In the genomic region with DNA sequence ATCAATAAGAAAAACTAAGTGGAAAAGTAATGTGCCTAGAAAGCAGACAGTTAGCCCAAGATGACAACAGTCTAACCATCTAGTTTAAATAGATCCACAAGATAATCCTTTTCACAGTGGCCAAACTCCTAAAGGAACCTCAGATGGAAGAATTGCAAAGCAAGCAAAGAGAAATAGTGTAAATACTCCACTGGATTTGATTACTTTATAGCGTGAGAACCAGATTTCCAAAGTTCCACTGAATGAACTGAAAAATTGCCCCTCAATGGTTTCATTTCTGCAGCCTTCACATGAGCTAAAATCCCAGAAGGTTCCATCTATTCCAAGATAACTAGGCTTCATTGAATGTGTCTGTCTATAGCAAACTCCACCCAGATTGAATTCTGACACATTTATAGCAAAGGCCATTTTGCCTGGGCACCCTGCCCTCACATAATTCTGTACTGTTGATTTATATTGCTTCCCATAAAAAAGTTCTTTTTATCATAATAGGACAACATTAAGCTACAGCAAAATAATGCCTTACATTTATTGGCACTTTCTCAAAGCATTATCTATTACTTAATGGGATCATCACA, we compare ENCODE assay signal across 1 cellular context.
TF ChIP-seq lines count a peak whose summit lies in the region.

No MANE protein-coding gene starts in this region.

TF ChIP-seq in IMR-90, 13 proteins besides CTCF, POLR2A, EP300 and RAD21:
- TF ChIP-seq BHLHE40 (IDR thresholded peaks at IDR 0.05; ENCODE audit: low read depth, low read length) (no peak), CHD1 (IDR thresholded peaks at IDR 0.05; ENCODE audit: low read depth, low read length) (no peak), RCOR1 (IDR thresholded peaks at IDR 0.05; ENCODE audit: insufficient replicate concordance, low read length) (no peak), MAZ (IDR thresholded peaks at IDR 0.05; ENCODE audit: borderline replicate concordance, low read depth, low read length) (no peak), RFX5 (IDR thresholded peaks at IDR 0.05; ENCODE audit: low read depth, low read length) (no peak), MXI1 (IDR thresholded peaks at IDR 0.05; ENCODE audit: borderline replicate concordance, low read depth, low read length) (no peak), SMC3 (IDR thresholded peaks at IDR 0.05; ENCODE audit: low read depth, low read length) (no peak), NFE2L2 (IDR thresholded peaks at IDR 0.05; ENCODE audit: low read depth, low read length) (no peak), FOS (IDR thresholded peaks at IDR 0.05; ENCODE audit: low read depth, low read length) (no peak), CEBPB (IDR thresholded peaks at IDR 0.05; ENCODE audit: low read depth, low read length) (no peak)
- TF ChIP-seq, protein P1, sequence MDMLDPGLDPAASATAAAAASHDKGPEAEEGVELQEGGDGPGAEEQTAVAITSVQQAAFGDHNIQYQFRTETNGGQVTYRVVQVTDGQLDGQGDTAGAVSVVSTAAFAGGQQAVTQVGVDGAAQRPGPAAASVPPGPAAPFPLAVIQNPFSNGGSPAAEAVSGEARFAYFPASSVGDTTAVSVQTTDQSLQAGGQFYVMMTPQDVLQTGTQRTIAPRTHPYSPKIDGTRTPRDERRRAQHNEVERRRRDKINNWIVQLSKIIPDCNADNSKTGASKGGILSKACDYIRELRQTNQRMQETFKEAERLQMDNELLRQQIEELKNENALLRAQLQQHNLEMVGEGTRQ (IDR thresholded peaks at IDR 0.05; ENCODE audit: low read depth, low read length), result no peak
- TF ChIP-seq, protein P2, sequence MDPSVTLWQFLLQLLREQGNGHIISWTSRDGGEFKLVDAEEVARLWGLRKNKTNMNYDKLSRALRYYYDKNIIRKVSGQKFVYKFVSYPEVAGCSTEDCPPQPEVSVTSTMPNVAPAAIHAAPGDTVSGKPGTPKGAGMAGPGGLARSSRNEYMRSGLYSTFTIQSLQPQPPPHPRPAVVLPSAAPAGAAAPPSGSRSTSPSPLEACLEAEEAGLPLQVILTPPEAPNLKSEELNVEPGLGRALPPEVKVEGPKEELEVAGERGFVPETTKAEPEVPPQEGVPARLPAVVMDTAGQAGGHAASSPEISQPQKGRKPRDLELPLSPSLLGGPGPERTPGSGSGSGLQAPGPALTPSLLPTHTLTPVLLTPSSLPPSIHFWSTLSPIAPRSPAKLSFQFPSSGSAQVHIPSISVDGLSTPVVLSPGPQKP (IDR thresholded peaks at IDR 0.05; ENCODE audit: borderline replicate concordance, low read depth, low read length), result no peak
